ENCODE assay signal across 23 cellular contexts in the genomic region with DNA sequence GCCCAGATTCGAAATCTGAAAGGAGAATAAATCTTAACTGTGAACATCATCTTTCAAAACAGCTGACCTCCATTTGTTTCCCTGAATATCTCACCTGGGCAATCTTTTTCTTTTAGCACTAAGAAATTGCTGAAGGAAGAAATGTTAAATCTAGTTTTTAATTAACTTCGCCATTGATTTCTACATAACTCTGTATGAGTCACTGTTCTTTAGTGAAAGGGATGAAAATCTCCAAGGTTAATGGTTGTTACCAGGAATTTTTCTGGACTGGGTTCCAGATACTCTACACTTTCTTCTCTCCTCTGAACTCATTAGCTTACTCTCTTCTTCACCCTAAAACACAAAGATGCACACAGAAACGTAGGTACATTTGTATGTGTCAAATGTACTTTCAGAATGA.
"Had no signal": no experiment of that assay in that cellular context is flagged by ENCODE, and none has a peak within 500 bp of the region (broad histone marks: within the 10 kb centered on the region; RNA-seq: fewer than 3 reads in every experiment).

No MANE protein-coding gene starts in this region.

- H3K4me2 ChIP-seq: neural progenitor cell had no signal

- H2AFZ ChIP-seq: neural progenitor cell had no signal

- H3K27me3 ChIP-seq: dorsolateral prefrontal cortex, esophagus muscularis mucosa, gastroesophageal sphincter, neural progenitor cell, ovary, sigmoid colon, testis, tibial nerve, upper lobe of right lung had no signal

- H3K36me3 ChIP-seq: esophagus muscularis mucosa, gastroesophageal sphincter, neural progenitor cell, ovary, sigmoid colon, tibial nerve, upper lobe of right lung had no signal

- H3K4me3 ChIP-seq: dorsolateral prefrontal cortex, esophagus muscularis mucosa, gastroesophageal sphincter, neural progenitor cell, ovary, psoas muscle, sigmoid colon, skin epidermis, testis, tibial nerve, upper lobe of right lung had no signal

- H3K9me3 ChIP-seq: esophagus muscularis mucosa, gastroesophageal sphincter, ovary, psoas muscle, sigmoid colon, testis, tibial nerve, upper lobe of right lung had no signal

- H3K9ac ChIP-seq: neural progenitor cell had no signal

- DNase-seq: central memory CD4-positive, alpha-beta T cell; cortex of kidney; dorsolateral prefrontal cortex; effector CD8-positive, alpha-beta T cell; immature natural killer cell; kidney; mammary epithelial cell; natural killer cell; nucleus accumbens; ovary; psoas muscle; sigmoid colon; stimulated activated CD4-positive, alpha-beta T cell treated with anti-CD3 and anti-CD28 coated beads, Interleukin-2, amount 100 ng/mL, for 24 hours; stimulated activated CD4-positive, alpha-beta T cell treated with anti-CD3 and anti-CD28 coated beads, Interleukin-4, amount 100 ng/mL, for 4 hours; stimulated activated naive B cell treated with anti-CD40 and anti-IgM and Interleukin-4, amounts not matched to agents 10 μg/mL and 1 μg/mL and 100 μg/mL, for 72 hours; stimulated activated naive CD8-positive, alpha-beta T cell treated with anti-CD3 and anti-CD28 coated beads, Interleukin-15, amount 100 ng/mL, for 72 hours; testis; upper lobe of right lung had no signal

- H3K4me1 ChIP-seq: esophagus muscularis mucosa, gastroesophageal sphincter, neural progenitor cell, psoas muscle, sigmoid colon, testis, tibial nerve, upper lobe of right lung had no signal

- FAIRE-seq: kidney had no signal

- ATAC-seq: gastroesophageal sphincter; natural killer cell; psoas muscle; stimulated activated naive B cell treated with anti-CD40 and anti-IgM and Interleukin-4, amounts not matched to agents 10 μg/mL and 1 μg/mL and 100 μg/mL, for 72 hours; stimulated activated naive CD8-positive, alpha-beta T cell treated with anti-CD3 and anti-CD28 coated beads, Interleukin-15, amount 100 ng/mL, for 72 hours; upper lobe of right lung had no signal

- H3K27ac ChIP-seq: dorsolateral prefrontal cortex, esophagus muscularis mucosa, gastroesophageal sphincter, neural progenitor cell, ovary, psoas muscle, sigmoid colon, skin epidermis, testis, tibial nerve, upper lobe of right lung had no signal
